ENCODE assay signal across 8 cellular contexts in the genomic region with DNA sequence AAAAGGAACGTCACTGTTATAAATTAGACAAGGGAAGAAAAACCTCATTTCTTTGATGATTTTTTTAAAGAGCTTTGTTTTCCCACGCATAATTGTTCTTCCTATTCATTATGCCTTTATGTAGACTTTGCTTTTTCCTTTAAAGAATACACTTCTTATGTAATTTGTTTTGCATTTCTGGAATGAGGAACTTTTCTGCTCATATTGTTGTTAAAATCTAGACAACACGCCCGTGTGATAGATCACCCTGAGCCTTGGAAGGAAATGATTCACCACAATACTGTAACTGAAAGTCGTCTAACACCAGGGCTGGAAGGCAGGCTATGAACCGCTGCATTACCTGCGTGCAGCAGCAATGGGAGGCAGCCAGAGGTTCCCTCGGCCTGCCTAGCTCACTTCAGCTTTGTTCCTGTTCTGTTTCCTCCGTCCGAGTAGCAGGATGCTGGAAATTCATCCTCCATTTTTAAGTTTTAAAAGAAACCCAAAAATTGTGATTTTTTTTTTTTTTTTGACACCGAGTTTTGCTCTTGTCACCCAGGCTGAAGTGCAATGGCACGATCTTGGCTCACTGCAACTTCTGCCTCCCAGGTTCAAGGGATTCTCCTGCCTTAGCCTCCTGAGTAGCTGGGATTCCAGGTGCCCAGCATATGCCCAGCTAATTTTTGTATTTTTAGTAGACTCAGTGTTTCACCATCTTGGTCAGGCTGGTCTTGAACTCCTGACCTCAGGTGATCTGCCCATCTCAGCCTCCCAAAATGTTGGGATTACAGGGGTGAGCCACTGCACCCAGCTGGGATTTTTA. TPM values are rescaled to one million over a fixed set of nuclear protein-coding genes. Genes with fewer than 3 reads are reported as not detected.
DNase-seq lines count a peak whose midpoint lies in the region; ATAC-seq and TF ChIP-seq lines count a peak whose summit lies in the region.

No MANE protein-coding gene starts in this region.

- no peak overlapping the region for H2AK9ac ChIP-seq in IMR-90 (replicated peaks; ENCODE audit: low read depth, low read length, poor library complexity)

- H3K4me3 Mint-ChIP-seq in CD8-positive, alpha-beta memory T cell, result peak overlapping the region; percentile 78 to 94 (median 85)
- H3K4me3 Mint-ChIP-seq in activated B cell treated with CpG ODN at 0.5 μM for 24 hours (peak overlapping the region; percentile 78), mesothelial cell of epicardium (no peak overlapping the region)
- H3K4me3 Mint-ChIP-seq in stimulated activated naive B cell treated with anti-CD40 and anti-IgM and Interleukin-4, amounts not matched to agents 10 μg/mL and 1 μg/mL and 100 μg/mL, for 72 hours, result peak overlapping the region; percentile 64 to 73

- peak overlapping the region; percentile 68; the same call in 1 of the 2 replicates for H2BK20ac ChIP-seq in IMR-90 (ENCODE audit: low read depth, low read length)

- no peaks in the 10 kb centered on the region for H4K20me1 ChIP-seq in IMR-90 (ENCODE audit: insufficient read depth, low read length)

- peak overlapping the region; percentile 60; the same call in 1 of the 2 replicates for H4K91ac ChIP-seq in IMR-90 (ENCODE audit: insufficient read depth, low read depth, low read length)

- H3K27me3 ChIP-seq in CD8-positive, alpha-beta memory T cell (ENCODE audit: insufficient read depth, low read length, poor library complexity, severe bottlenecking), result no peaks in the 10 kb centered on the region
- H3K27me3 ChIP-seq in IMR-90 (ENCODE audit: control insufficient read depth, insufficient read depth, low read length), result no peaks in the 10 kb centered on the region
- no peaks in the 10 kb centered on the region for H3K27me3 ChIP-seq in colonic mucosa

- peak overlapping the region; percentile 81 for H2BK120ac ChIP-seq in IMR-90 (ENCODE audit: low read depth, low read length)

- peak; percentile 33 to 78 (median 68) for DNase-seq in CD8-positive, alpha-beta memory T cell
- peak; percentile 80 for DNase-seq in IMR-90
- DNase-seq in activated B cell treated with CpG ODN at 0.5 μM for 24 hours, result no peak
- DNase-seq in colonic mucosa, result peak; percentile 67
- DNase-seq in mesothelial cell of epicardium (ENCODE audit: low spot score in 2 of 2, unreplicated experiment in 2 of 2), result no peak
- peak; percentile 54 for DNase-seq in stimulated activated naive B cell treated with anti-CD40 and anti-IgM and Interleukin-4, amounts not matched to agents 10 μg/mL and 1 μg/mL and 100 μg/mL, for 72 hours
- no peak for DNase-seq in NCI-H146 (lab: John Stamatoyannopoulos, UW)

- intact Hi-C loops in IMR-90 (cut with micrococcal nuclease), result loop anchor here (2.0 to 5.0 kb wide), 2 partner anchors 20 to 49 kb away; no protein-coding TSS in a partner anchor
- intact Hi-C loops in activated B cell treated with CpG ODN at 0.5 μM for 24 hours (cut with micrococcal nuclease), result loop anchor here (1.0 to 5.0 kb wide), 7 partner anchors 9 to 274 kb away; a partner anchor contains a TSS
- intact Hi-C loops in colonic mucosa (cut with DNase I), result loop anchor here (10.0 kb wide), 1 partner anchor 48 kb away; a partner anchor contains a TSS

- H3K9me3 Mint-ChIP-seq in CD8-positive, alpha-beta memory T cell, result no peaks in the 10 kb centered on the region
- H3K9me3 Mint-ChIP-seq in activated B cell treated with CpG ODN at 0.5 μM for 24 hours (no peaks in the 10 kb centered on the region), mesothelial cell of epicardium (no peaks in the 10 kb centered on the region)
- H3K9me3 Mint-ChIP-seq in stimulated activated naive B cell treated with anti-CD40 and anti-IgM and Interleukin-4, amounts not matched to agents 10 μg/mL and 1 μg/mL and 100 μg/mL, for 72 hours, result no peaks in the 10 kb centered on the region

- H3K56ac ChIP-seq in IMR-90 (ENCODE audit: extremely low read depth, insufficient read depth, low read length), result peak overlapping the region; percentile 45; the same call in 1 of the 2 replicates

- POLR2A ChIA-PET in CD8-positive, alpha-beta memory T cell (lab: Charles Lee), result interaction anchor here (0.6 to 2.0 kb wide), 14 partner anchors 10 to 230 kb away, joined by 3 to 19 read pairs (median 5); no protein-coding TSS in a partner anchor
- POLR2A ChIA-PET in IMR-90 (lab: Charles Lee; ENCODE audit: unreplicated experiment), result no interaction called here
- POLR2A ChIA-PET in activated B cell treated with CpG ODN at 0.5 μM for 24 hours (lab: Charles Lee), result interaction anchor here (0.5 to 1.9 kb wide), 21 partner anchors 9 to 108 kb away, joined by 3 to 17 read pairs (median 5); a partner anchor contains a TSS

- TF ChIP-seq RAD21 in IMR-90 (IDR thresholded peaks at IDR 0.05; ENCODE audit: low read length), result peak; percentile 21; the same call in 1 of the 2 replicates

- peak overlapping the region; percentile 48; the same call in 1 of the 2 replicates for H3K14ac ChIP-seq in IMR-90 (replicated peaks; ENCODE audit: low read depth, low read length)

- H2AFZ ChIP-seq in IMR-90 (replicated peaks; ENCODE audit: low read length, poor library complexity), result peak overlapping the region; percentile 68

- H3K4ac ChIP-seq in IMR-90 (ENCODE audit: low read depth, low read length), result peak overlapping the region; percentile 82

- CTCF ChIA-PET in CD8-positive, alpha-beta memory T cell (lab: Charles Lee), result interaction anchor here (0.9 to 1.8 kb wide), 10 partner anchors 10 to 273 kb away, joined by 3 to 9 read pairs (median 5); a partner anchor contains a TSS
- CTCF ChIA-PET in IMR-90 (lab: Yijun Ruan, JAX), result interaction anchor here (0.5 to 0.7 kb wide), 3 partner anchors 10 to 164 kb away, joined by 3 to 4 read pairs (median 3); no protein-coding TSS in a partner anchor
- CTCF ChIA-PET in activated B cell treated with CpG ODN at 0.5 μM for 24 hours (lab: Charles Lee), result interaction anchor here (0.6 to 1.5 kb wide), 5 partner anchors 10 to 274 kb away, joined by 3 to 4 read pairs (median 4); no protein-coding TSS in a partner anchor

- no peaks in the 10 kb centered on the region for H3K27me3 Mint-ChIP-seq in CD8-positive, alpha-beta memory T cell
- H3K27me3 Mint-ChIP-seq in activated B cell treated with CpG ODN at 0.5 μM for 24 hours, result no peaks in the 10 kb centered on the region
- H3K27me3 Mint-ChIP-seq in mesothelial cell of epicardium (ENCODE audit: low read depth), result no peaks in the 10 kb centered on the region
- no peaks in the 10 kb centered on the region for H3K27me3 Mint-ChIP-seq in stimulated activated naive B cell treated with anti-CD40 and anti-IgM and Interleukin-4, amounts not matched to agents 10 μg/mL and 1 μg/mL and 100 μg/mL, for 72 hours

- H3K9me1 ChIP-seq in IMR-90 (ENCODE audit: insufficient read depth, low read length), result no peaks in the 10 kb centered on the region

- dilution Hi-C loops in IMR-90 (cut with HindIII; ENCODE audit: low sequenced_read_pairs, unreplicated experiment), result no loop called here

- H3K4me3 ChIP-seq in CD8-positive, alpha-beta memory T cell (ENCODE audit: low read length), result peak overlapping the region; percentile 14
- no peak overlapping the region for H3K4me3 ChIP-seq in IMR-90 (ENCODE audit: insufficient read depth, low read depth, low read length)
- no peak overlapping the region for H3K4me3 ChIP-seq in colonic mucosa

- H3K18ac ChIP-seq in IMR-90 (ENCODE audit: low read depth, low read length), result peak overlapping the region; percentile 81

- peak overlapping the region; percentile 5; the same call in 1 of the 2 replicates for H3K9ac ChIP-seq in IMR-90 (ENCODE audit: low read depth, low read length)
- peak overlapping the region in 1 of 2 donors; percentile 70 for H3K9ac ChIP-seq in colonic mucosa (ENCODE audit: low read depth in 2 of 2, low read length in 2 of 2)

- no peaks in the 10 kb centered on the region for H3K9me3 ChIP-seq in CD8-positive, alpha-beta memory T cell (ENCODE audit: low read length)
- H3K9me3 ChIP-seq in IMR-90 (ENCODE audit: control insufficient read depth, insufficient read depth, low read length), result no peaks in the 10 kb centered on the region
- H3K9me3 ChIP-seq in colonic mucosa, result no peaks in the 10 kb centered on the region

- H3K4me1 ChIP-seq in CD8-positive, alpha-beta memory T cell (ENCODE audit: insufficient read depth, low read length), result peaks cover 34% of the 10 kb centered on the region
- H3K4me1 ChIP-seq in IMR-90 (ENCODE audit: control insufficient read depth, insufficient read depth, low read length) (peaks cover 10% of the 10 kb centered on the region), colonic mucosa (peaks cover 6% of the 10 kb centered on the region)

- no peaks in the 10 kb centered on the region for H3K36me3 Mint-ChIP-seq in CD8-positive, alpha-beta memory T cell
- H3K36me3 Mint-ChIP-seq in activated B cell treated with CpG ODN at 0.5 μM for 24 hours (ENCODE audit: low read depth) (no peaks in the 10 kb centered on the region), mesothelial cell of epicardium (no peaks in the 10 kb centered on the region)
- no peaks in the 10 kb centered on the region for H3K36me3 Mint-ChIP-seq in stimulated activated naive B cell treated with anti-CD40 and anti-IgM and Interleukin-4, amounts not matched to agents 10 μg/mL and 1 μg/mL and 100 μg/mL, for 72 hours

- H2BK15ac ChIP-seq in IMR-90 (ENCODE audit: low read depth, low read length), result peak overlapping the region; percentile 4; the same call in 1 of the 3 replicates

- peak overlapping the region; percentile 83 for H4K5ac ChIP-seq in IMR-90 (ENCODE audit: low read depth, low read length)

- H3K27ac ChIP-seq in CD8-positive, alpha-beta memory T cell (ENCODE audit: low read depth, low read length), result peak overlapping the region; percentile 73
- H3K27ac ChIP-seq in IMR-90 (ENCODE audit: insufficient read depth, low read length), result peak overlapping the region; percentile 56
- peak overlapping the region; percentile 88 for H3K27ac ChIP-seq in colonic mucosa

- no peak for TF ChIP-seq CTCF in IMR-90 (conservative IDR thresholded peaks at IDR 0.05; ENCODE audit: low read depth, low read length)
- TF ChIP-seq CTCF in activated B cell treated with CpG ODN at 0.5 μM for 24 hours (IDR thresholded peaks at IDR 0.05), result no peak
- no peak for TF ChIP-seq CTCF in colonic mucosa (IDR thresholded peaks at IDR 0.05)
- no peak for TF ChIP-seq CTCF in mesothelial cell of epicardium (IDR thresholded peaks at IDR 0.05; ENCODE audit: unreplicated experiment)

- 12% methylated on average over 3 of the region's 12 CpGs; no CpG with 5 or more reads in 1 of the 2 experiments for WGBS in IMR-90 (ENCODE audit: extremely low coverage in 2 of 2, insufficient read length in 1 of 2), 2 experiments

- peak overlapping the region; percentile 79 for H2BK5ac ChIP-seq in IMR-90 (ENCODE audit: low read depth, low read length, poor library complexity, severe bottlenecking)

- H3K79me1 ChIP-seq in IMR-90 (ENCODE audit: low read depth in 1 of 2, low read length in 2 of 2), result no peaks in the 10 kb centered on the region

- peak overlapping the region; percentile 18 for H3K4me2 ChIP-seq in IMR-90 (ENCODE audit: low read depth, low read length)

- H2AK5ac ChIP-seq in IMR-90 (ENCODE audit: low read depth, low read length), result peak overlapping the region; percentile 66

- H3K23ac ChIP-seq in IMR-90 (ENCODE audit: low read depth, low read length), result peak overlapping the region; percentile 25; the same call in 1 of the 2 replicates

- no TSS peak for BruUV-seq in IMR-90 (replicated peaks; lab: Mats Ljungman, UMichigan)

- peak overlapping the region; percentile 2 to 42; a peak in 1 of 4 replicates for H4K8ac ChIP-seq in IMR-90 (ENCODE audit: low read depth in 2 of 2, low read length in 2 of 2)

- H3K36me3 ChIP-seq in CD8-positive, alpha-beta memory T cell (ENCODE audit: insufficient read depth, low read length), result no peaks in the 10 kb centered on the region
- no peaks in the 10 kb centered on the region for H3K36me3 ChIP-seq in IMR-90 (ENCODE audit: control insufficient read depth, insufficient read depth, low read length)
- no peaks in the 10 kb centered on the region for H3K36me3 ChIP-seq in colonic mucosa

- H3K27ac Mint-ChIP-seq in CD8-positive, alpha-beta memory T cell, result peak overlapping the region; percentile 93 to 99 (median 97)
- H3K27ac Mint-ChIP-seq in activated B cell treated with CpG ODN at 0.5 μM for 24 hours, result peak overlapping the region; percentile 94
- H3K27ac Mint-ChIP-seq in mesothelial cell of epicardium, result peak overlapping the region; percentile 98
- peak overlapping the region; percentile 74 for H3K27ac Mint-ChIP-seq in stimulated activated naive B cell treated with anti-CD40 and anti-IgM and Interleukin-4, amounts not matched to agents 10 μg/mL and 1 μg/mL and 100 μg/mL, for 72 hours

- ATAC-seq in GM21447 (IDR thresholded peaks at IDR 0.05; ENCODE audit: unreplicated experiment) (peak; percentile 99), IMR-90 (ENCODE audit: low read depth) (peak; percentile 92), activated B cell treated with CpG ODN at 0.5 μM for 24 hours (ENCODE audit: low read depth) (peak; percentile 94)
- peak; percentile 98 for ATAC-seq in stimulated activated naive B cell treated with anti-CD40 and anti-IgM and Interleukin-4, amounts not matched to agents 10 μg/mL and 1 μg/mL and 100 μg/mL, for 72 hours (replicated peaks)

- H3K4me1 Mint-ChIP-seq in CD8-positive, alpha-beta memory T cell, result peaks cover 29 to 46% (median 42%) of the 10 kb centered on the region in 3 donors
- H3K4me1 Mint-ChIP-seq in activated B cell treated with CpG ODN at 0.5 μM for 24 hours, result peaks cover 36% of the 10 kb centered on the region
- peaks cover 22% of the 10 kb centered on the region for H3K4me1 Mint-ChIP-seq in mesothelial cell of epicardium
- peaks cover 26 to 49% of the 10 kb centered on the region in 2 donors for H3K4me1 Mint-ChIP-seq in stimulated activated naive B cell treated with anti-CD40 and anti-IgM and Interleukin-4, amounts not matched to agents 10 μg/mL and 1 μg/mL and 100 μg/mL, for 72 hours

- in situ Hi-C loops in IMR-90 (cut with MboI; ENCODE audit: low sequenced_read_pairs), result no loop called here

- no peak for TF ChIP-seq POLR2A in IMR-90 (IDR thresholded peaks at IDR 0.05; ENCODE audit: low read depth, low read length)

RNA-seq across cellular contexts. Expression of a gene that starts 49.6 kb away (rescaled TPM):
- total RNA-seq in CD8-positive, alpha-beta memory T cell, result 10 to 100 TPM; 52.5 to 54.3 TPM
- polyA plus RNA-seq in CD8-positive, alpha-beta memory T cell, result 24.0 TPM
- 25.8 and 27.8 TPM in 2 replicates for total RNA-seq in IMR-90 (2012; rRNA removed)
- 6.9 and 9.1 TPM in 2 replicates for polyA plus RNA-seq in IMR-90 (2012; rRNA removed)
- 2.4 and 4.1 TPM in 2 replicates for polyA plus RNA-seq in IMR-90 (2012; cell fraction: cytosol; rRNA removed)
- 3.4 and 8.6 TPM in 2 replicates for polyA plus RNA-seq in IMR-90 (2012; cell fraction: nucleus; rRNA removed; ENCODE audit: low replicate concordance)
- total RNA-seq in activated B cell treated with CpG ODN at 0.5 μM for 24 hours, result 70.0 and 80.3 TPM in 2 replicates
- total RNA-seq in colonic mucosa, result 10 to 100 TPM; 45.7 to 73.0 TPM
- 38.1 to 39.5 TPM (median 38.8 TPM) in 3 replicates for total RNA-seq in mesothelial cell of epicardium

Comparison
In these comparisons a context has a peak if more than half of its experiments do, and no peak if none do; other contexts are left out.
1. DNase-seq: peak in CD8-positive, alpha-beta memory T cell (5 of 5), IMR-90 (single experiment), colonic mucosa (single experiment) and stimulated activated naive B cell treated with anti-CD40 and anti-IgM and Interleukin-4, amounts not matched to agents 10 μg/mL and 1 μg/mL and 100 μg/mL, for 72 hours (single experiment); none in activated B cell treated with CpG ODN at 0.5 μM for 24 hours (single experiment), mesothelial cell of epicardium (0 of 2) and NCI-H146 (single experiment).
2. Peak in every context shown above with its lines, with median percentiles within 50 percentile points of each other: H3K27ac ChIP-seq, H3K27ac Mint-ChIP-seq and ATAC-seq.